ENCODE assay signal across 1 cellular context in genomic region chr17:17476865-17477467, GRCh38.
A peak's percentile ranks its signal among the peaks of the same experiment; 100 is the strongest.
TF ChIP-seq lines count a peak whose summit lies in the region.

Gene MED9 (plus strand): TSS chr17:17477000. CDS start chr17:17477042, 42 bp downstream.

TF ChIP-seq in GM23338, 12 proteins besides CTCF, POLR2A, EP300 and RAD21:
- TF ChIP-seq REST (IDR thresholded peaks at IDR 0.05; ENCODE audit: unreplicated experiment) (peak; percentile 15), CREB1 (CRISPR knock-in tag; IDR thresholded peaks at IDR 0.05; ENCODE audit: low read depth) (peak; percentile 98), ZNF331 (CRISPR knock-in tag; IDR thresholded peaks at IDR 0.05; ENCODE audit: low read depth) (no peak), POLR2AphosphoS5 (IDR thresholded peaks at IDR 0.05; ENCODE audit: low read depth) (peak; percentile 80)
